8 cellular contexts compared by ENCODE assay signal in the genomic region with DNA sequence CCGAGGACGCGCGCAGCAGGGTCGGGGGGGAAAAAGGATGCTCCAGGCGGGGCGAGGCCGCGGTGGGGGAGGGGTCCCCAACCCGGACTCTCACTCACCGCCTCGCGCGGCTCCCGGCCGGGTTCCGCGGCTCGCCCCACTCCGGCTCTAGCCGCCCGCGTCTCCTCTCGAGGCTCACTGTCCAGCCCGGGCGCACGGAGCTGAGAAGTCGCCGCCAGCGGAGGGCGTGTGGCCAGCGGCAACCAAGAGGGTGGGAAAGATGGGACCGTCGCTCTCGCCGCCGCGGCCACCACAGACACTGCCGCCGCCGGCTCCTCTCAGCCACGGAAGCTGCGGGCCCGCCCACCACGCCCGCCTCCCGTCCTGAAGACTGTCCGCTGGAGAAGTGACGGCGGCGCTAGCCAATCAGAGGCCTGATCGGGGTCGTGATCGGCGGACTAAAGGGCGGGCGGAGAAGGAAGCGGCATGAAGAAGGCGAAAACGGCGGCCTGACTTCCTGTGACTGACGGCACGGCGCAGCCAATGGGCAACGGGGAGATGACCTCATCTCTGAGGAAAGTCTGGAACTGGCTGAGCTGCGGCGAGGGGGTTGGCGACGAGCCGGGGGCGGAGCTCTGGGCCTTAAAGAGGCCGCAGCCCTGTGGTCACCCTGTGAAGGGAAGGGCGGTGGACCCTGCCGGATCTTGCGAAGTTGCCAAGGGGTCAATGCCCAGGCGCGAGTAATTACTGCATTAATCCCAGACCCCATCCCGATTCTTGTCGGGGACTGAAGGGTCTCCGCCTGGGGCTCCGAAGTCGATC. TPM values are rescaled to one million over a fixed set of nuclear protein-coding genes. Genes with fewer than 3 reads are reported as not detected.
DNase-seq lines count a peak whose midpoint lies in the region; ATAC-seq and TF ChIP-seq lines count a peak whose summit lies in the region.

A gene (minus strand): TSS at position 340 of the 801 bp plus-strand sequence.

- H3K27me3 ChIP-seq in Panc1 (ENCODE audit: control insufficient read depth, insufficient read depth, low read length): no peaks in the 10 kb centered on the region
- H3K27me3 ChIP-seq in mucosa of rectum (ENCODE audit: control insufficient read depth in 2 of 2, insufficient read depth in 2 of 2, low read length in 2 of 2): no peaks in the 10 kb centered on the region

- POLR2A ChIA-PET in Panc1 (lab: Charles Lee): interaction anchor here (0.6 kb wide), 3 partner anchors 10 to 194 kb away, joined by 3 to 4 read pairs (median 4); no protein-coding TSS in a partner anchor

- no TSS peak for BruUV-seq in Panc1 (replicated peaks; lab: Mats Ljungman, UMichigan)

- CTCF ChIA-PET in Panc1 (lab: Charles Lee): interaction anchor here (0.6 kb wide), 1 partner anchor 136 kb away, joined by 3 read pairs; no protein-coding TSS in a partner anchor

- H3K27ac ChIP-seq in Panc1 (ENCODE audit: low read length) (peak within 1 kb of the TSS; percentile 90), mucosa of rectum (ENCODE audit: low read depth in 2 of 2, low read length in 2 of 2) (peak within 1 kb of the TSS; percentile 93)

- peak within 1 kb of the TSS; percentile 92 to 98 for H3K9ac ChIP-seq in mucosa of rectum (ENCODE audit: low read depth in 1 of 2, low read length in 2 of 2)

- peak; percentile 89 for TF ChIP-seq POLR2A in erythroblast (IDR thresholded peaks at IDR 0.05; ENCODE audit: low read length)

- TF ChIP-seq CTCF in Panc1 (IDR thresholded peaks at IDR 0.05): no peak

- peak; percentile 85 for ATAC-seq in GM21723 (IDR thresholded peaks at IDR 0.05; ENCODE audit: unreplicated experiment)
- ATAC-seq in Panc1: peak; percentile 96
- peak; percentile 94 to 96 for ATAC-seq in activated T-cell treated with anti-CD3 and anti-CD28 coated beads, Interleukin-2, amount 50 U/mL, for 4 hours

- H3K36me3 Mint-ChIP-seq in activated T-cell treated with anti-CD3 and anti-CD28 coated beads, Interleukin-2, amount 50 U/mL, for 4 hours (ENCODE audit: insufficient read depth): peaks cover 5% of the 10 kb centered on the region

- peak within 1 kb of the TSS; percentile 70 to 90 for H3K4me3 ChIP-seq in Panc1 (ENCODE audit: low read depth in 2 of 2, low read length in 2 of 2)
- H3K4me3 ChIP-seq in mucosa of rectum (ENCODE audit: low read length in 2 of 2): peak within 1 kb of the TSS; percentile 85 to 90

- intact Hi-C loops in Panc1 (cut with micrococcal nuclease; ENCODE audit: unreplicated experiment): no loop called here

- in situ Hi-C loops in Panc1 (cut with HindIII; ENCODE audit: low pct_unique_long_range_greater_than_20kb, low sequenced_read_pairs): loop anchor here (25.0 kb wide), 1 partner anchor 99 kb away; no protein-coding TSS in a partner anchor

- peaks cover 2% of the 10 kb centered on the region; the same call in 1 of the 2 replicates for H3K36me3 ChIP-seq in Panc1 (ENCODE audit: control insufficient read depth, insufficient read depth, low read length)
- H3K36me3 ChIP-seq in mucosa of rectum (ENCODE audit: control insufficient read depth in 2 of 2, insufficient read depth in 2 of 2, low read length in 2 of 2): no peaks in the 10 kb centered on the region

- no peaks in the 10 kb centered on the region for H3K9me3 Mint-ChIP-seq in activated T-cell treated with anti-CD3 and anti-CD28 coated beads, Interleukin-2, amount 50 U/mL, for 4 hours

- DNase-seq in DMS53 (lab: John Stamatoyannopoulos, UW): peak; percentile 99
- DNase-seq in KG1 (lab: John Stamatoyannopoulos, UW): peak; percentile 98
- peak; percentile 94 for DNase-seq in Panc1 (ENCODE audit: low read depth, low spot score)
- DNase-seq in activated T-cell treated with anti-CD3 and anti-CD28 coated beads, Interleukin-2, amount 50 U/mL, for 4 hours: peak; percentile 98
- peak; percentile 100 for DNase-seq in erythroblast (lab: John Stamatoyannopoulos, UW)
- peak; percentile 99 for DNase-seq in stimulated activated CD8-positive, alpha-beta memory T cell treated with anti-CD3 and anti-CD28 coated beads, Interleukin-4, amount 100 ng/mL, for 48 hours

- H3K4me3 Mint-ChIP-seq in activated T-cell treated with anti-CD3 and anti-CD28 coated beads, Interleukin-2, amount 50 U/mL, for 4 hours: peak within 1 kb of the TSS; percentile 96

- H3K9me3 ChIP-seq in Panc1 (ENCODE audit: control insufficient read depth, insufficient read depth, low read depth, low read length) (no peaks in the 10 kb centered on the region), mucosa of rectum (ENCODE audit: control insufficient read depth in 2 of 2, low read length in 2 of 2) (no peaks in the 10 kb centered on the region)

- H3K4me1 ChIP-seq in Panc1 (ENCODE audit: control insufficient read depth, insufficient read depth, low read length) (peaks cover 9% of the 10 kb centered on the region), mucosa of rectum (ENCODE audit: control insufficient read depth in 2 of 2, insufficient read depth in 2 of 2, low read length in 2 of 2) (peaks cover 6 to 13% of the 10 kb centered on the region in 2 donors)

- H3K4me1 Mint-ChIP-seq in activated T-cell treated with anti-CD3 and anti-CD28 coated beads, Interleukin-2, amount 50 U/mL, for 4 hours (ENCODE audit: low read depth): peaks cover 39% of the 10 kb centered on the region

- H3K27me3 Mint-ChIP-seq in activated T-cell treated with anti-CD3 and anti-CD28 coated beads, Interleukin-2, amount 50 U/mL, for 4 hours (ENCODE audit: low read depth): no peaks in the 10 kb centered on the region

RNA-seq across cellular contexts. Expression of the gene that starts here (rescaled TPM):
- 62.1 TPM for total RNA-seq in Panc1 (2021; ENCODE audit: unreplicated experiment)
- 44.0 TPM for polyA plus RNA-seq in Panc1 (2012; ENCODE audit: insufficient read length)
- total RNA-seq in activated T-cell treated with anti-CD3 and anti-CD28 coated beads, Interleukin-2, amount 50 U/mL, for 4 hours: 10 to 100 TPM; 35.3 to 42.2 (median 38.2) TPM

Comparison
In these comparisons a context has a peak if more than half of its experiments do, and no peak if none do; other contexts are left out.
1. Peak in every context shown above with its lines: DNase-seq, ATAC-seq, H3K4me3 ChIP-seq and H3K27ac ChIP-seq.